ENCODE assay signal across 27 cellular contexts in genomic region chr1:232748910-232749368, GRCh38. TPM values are rescaled to one million over a fixed set of nuclear protein-coding genes. Genes with fewer than 3 reads are reported as not detected.
DNase-seq lines count a peak whose midpoint lies in the region; ATAC-seq, FAIRE-seq and TF ChIP-seq lines count a peak whose summit lies in the region.
"Had no signal": no experiment of that assay in that cellular context is flagged by ENCODE, and none has a peak within 500 bp of the region (broad histone marks: within the 10 kb centered on the region; RNA-seq: fewer than 3 reads in every experiment).

No MANE protein-coding gene starts in this region.

- H3K4me3 Mint-ChIP-seq in neural crest cell: no peak overlapping the region
- H3K4me3 Mint-ChIP-seq: B cell, CD14-positive monocyte, IgD-negative memory B cell had no signal

- no peaks in the 10 kb centered on the region for H3K4me1 ChIP-seq in SK-N-SH (ENCODE audit: control insufficient read depth in 1 of 2, insufficient read depth in 2 of 2, low read depth in 1 of 2, low read length in 1 of 2)
- H3K4me1 ChIP-seq in HEK293 (ENCODE audit: control insufficient read depth, insufficient read depth, low read length): no peaks in the 10 kb centered on the region
- H3K4me1 ChIP-seq in K562 (replicated peaks in 1 of 2; ENCODE audit: control insufficient read depth in 2 of 2, insufficient read depth in 2 of 2, low read length in 2 of 2): no peaks in the 10 kb centered on the region
- H3K4me1 ChIP-seq: A549 had no signal

- TF ChIP-seq RAD21 in SK-N-SH (IDR thresholded peaks at IDR 0.05; ENCODE audit: low read length) (no peak), K562 (CRISPR knock-in tag; conservative IDR thresholded peaks at IDR 0.05 in 1 of 2, IDR thresholded peaks at IDR 0.05 in 1 of 2) (no peak)

- no peaks in the 10 kb centered on the region for H3K4me1 Mint-ChIP-seq in neural crest cell
- H3K4me1 Mint-ChIP-seq: B cell, IgD-negative memory B cell had no signal

- peaks cover 18% of the 10 kb centered on the region for H3K9me3 Mint-ChIP-seq in neural crest cell

- H3K9me3 ChIP-seq in SK-N-SH (no peaks in the 10 kb centered on the region), HEK293 (ENCODE audit: control insufficient read depth, insufficient read depth, low read depth, low read length) (peaks cover 2% of the 10 kb centered on the region; the same call in 1 of the 2 replicates), K562 (replicated peaks; ENCODE audit: control insufficient read depth, insufficient read depth, low read depth, low read length) (0 out of 2 replicates have a peak, but pooled peaks cover 1% of the 10 kb centered on the region)

- CTCF ChIA-PET in SK-N-SH (lab: Yijun Ruan, JAX) (no interaction called here), HEK293 (lab: Yijun Ruan, JAX) (interaction anchor here (0.7 kb wide), 2 partner anchors 214 to 1831 kb away, joined by 3 to 4 read pairs; no protein-coding TSS in a partner anchor), K562 (lab: Yijun Ruan, JAX; ENCODE audit: low intra/inter-chr PET ratio) (no interaction called here)

- peak overlapping the region; percentile 79 for H3K27ac Mint-ChIP-seq in neural crest cell (ENCODE audit: unreplicated experiment)
- H3K27ac Mint-ChIP-seq: B cell, CD14-positive monocyte had no signal

- no peak for ATAC-seq in SK-N-SH treated with all-trans-retinoic acid at 6 μM for 48 hours
- no peak for ATAC-seq in K562
- no peak for ATAC-seq in GM19035 (IDR thresholded peaks at IDR 0.05; ENCODE audit: unreplicated experiment)
- ATAC-seq: A549 had no signal

- H3K27ac ChIP-seq in SK-N-SH (ENCODE audit: low read depth in 2 of 2, low read length in 1 of 2) (no peak overlapping the region), HEK293 (ENCODE audit: extremely low read depth, low read depth, low read length) (no peak overlapping the region), K562 (ENCODE audit: extremely low read depth, low read depth, low read length) (no peak overlapping the region), substantia nigra (ENCODE audit: low read depth, low read length, poor library complexity, severe bottlenecking) (no peak overlapping the region)
- H3K27ac ChIP-seq: A549, GM23248 had no signal

- H2AFZ ChIP-seq in SK-N-SH (ENCODE audit: low read depth): no peak overlapping the region
- H2AFZ ChIP-seq in K562 (ENCODE audit: low read depth, low read length): no peak overlapping the region
- H2AFZ ChIP-seq: GM23248 had no signal

- no peaks in the 10 kb centered on the region for H3K9me1 ChIP-seq in K562 (ENCODE audit: control insufficient read depth, insufficient read depth, low read length)

- peaks cover 11% of the 10 kb centered on the region for H3K36me3 Mint-ChIP-seq in neural crest cell (ENCODE audit: low read depth)

- H3K36me3 ChIP-seq in SK-N-SH (replicated peaks in 1 of 2; ENCODE audit: control insufficient read depth in 1 of 2, insufficient read depth in 2 of 2, low read length in 1 of 2): no peaks in the 10 kb centered on the region
- no peaks in the 10 kb centered on the region for H3K36me3 ChIP-seq in HEK293 (ENCODE audit: control insufficient read depth in 2 of 2, insufficient read depth in 1 of 2, low read length in 2 of 2)
- H3K36me3 ChIP-seq in K562 (ENCODE audit: control insufficient read depth, insufficient read depth, low read length): no peaks in the 10 kb centered on the region

- no peaks in the 10 kb centered on the region for H4K20me1 ChIP-seq in SK-N-SH (ENCODE audit: insufficient read depth)
- H4K20me1 ChIP-seq in K562 (replicated peaks; ENCODE audit: control insufficient read depth, insufficient read depth, low read length): no peaks in the 10 kb centered on the region

- TF ChIP-seq POLR2A in K562 (conservative IDR thresholded peaks at IDR 0.05): no peak

- intact Hi-C loops in K562 (cut with micrococcal nuclease): no loop called here

- POLR2A ChIA-PET in SK-N-SH (lab: Yijun Ruan, JAX): no interaction called here
- POLR2A ChIA-PET in HEK293 (lab: Yijun Ruan, JAX): no interaction called here
- POLR2A ChIA-PET in K562 (lab: Yijun Ruan, JAX): interaction anchor here (0.7 kb wide), 2 partner anchors 14 to 256 kb away, joined by 3 read pairs; no protein-coding TSS in a partner anchor

- H3K4me2 ChIP-seq in SK-N-SH: no peak overlapping the region
- no peak overlapping the region for H3K4me2 ChIP-seq in K562 (ENCODE audit: insufficient read depth, low read length)
- H3K4me2 ChIP-seq: A549 had no signal

- no peaks in the 10 kb centered on the region for H3K27me3 Mint-ChIP-seq in neural crest cell (ENCODE audit: low read depth)
- H3K27me3 Mint-ChIP-seq: B cell had no signal

- H3F3A ChIP-seq in SK-N-SH (replicated peaks; ENCODE audit: insufficient read depth): no peaks in the 10 kb centered on the region

- TF ChIP-seq CTCF in SK-N-SH (IDR thresholded peaks at IDR 0.05) (no peak), HEK293 (tag by site-specific recombination; IDR thresholded peaks at IDR 0.05) (no peak), K562 (IDR thresholded peaks at IDR 0.05 in 2 of 3, conservative IDR thresholded peaks at IDR 0.05 in 1 of 3; ENCODE audit: insufficient read depth in 2 of 3, low read depth in 1 of 3, low read length in 3 of 3) (no peak), neural crest cell (conservative IDR thresholded peaks at IDR 0.05) (no peak)

- H3K9me2 ChIP-seq in SK-N-SH: no peaks in the 10 kb centered on the region

- in situ Hi-C loops in K562 (cut with MboI): no loop called here

- WGBS in SK-N-SH (ENCODE audit: low lambda C conversion rate): 57% methylated on average over 8 of the region's 8 CpGs
- under 1% methylated on average over 8 of the region's 8 CpGs for WGBS in K562 (ENCODE audit: insufficient coverage, low coverage, missing lambda C conversion rate)

- DNase-seq in SK-N-SH: no peak
- DNase-seq in K562 (ENCODE audit: extremely low read depth in 1 of 4, low spot score in 3 of 4): no peak
- DNase-seq in neural crest cell (ENCODE audit: low read depth, low spot score): no peak
- no peak for DNase-seq in ureter (ENCODE audit: low spot score)
- no peak for DNase-seq in substantia nigra (lab: John Stamatoyannopoulos, UW)
- DNase-seq: DND-41, GM23248, HCEC 1CT, Karpas-422, MM.1S, NCI-H1092, NCI-H1436, NCI-H187 treated with DMSO at 0.1 percent for 48 hours, NCI-H2107, NCI-H510A treated with DMSO at 0.1 percent for 48 hours, OCI-M1, Right ventricle myocardium superior, SW 1271 had no signal

- FAIRE-seq in K562 (lab: Jason Lieb, UNC): no peak
- FAIRE-seq: A549, GM12891, RCC 7860 had no signal

- H3K9ac ChIP-seq in SK-N-SH (no peak overlapping the region), K562 (ENCODE audit: insufficient read depth in 1 of 2, low read depth in 2 of 2, low read length in 2 of 2) (no peak overlapping the region)
- H3K9ac ChIP-seq: GM23248 had no signal

- H3K79me2 ChIP-seq in SK-N-SH (ENCODE audit: insufficient read depth) (no peaks in the 10 kb centered on the region), K562 (ENCODE audit: control insufficient read depth, insufficient read depth, low read length) (no peaks in the 10 kb centered on the region)

- TF ChIP-seq EP300 in SK-N-SH (IDR thresholded peaks at IDR 0.05; ENCODE audit: borderline replicate concordance in 1 of 2, low read depth in 1 of 2, low read length in 1 of 2) (no peak), K562 (IDR thresholded peaks at IDR 0.05; ENCODE audit: low read length) (no peak)

- H3K27me3 ChIP-seq in SK-N-SH (ENCODE audit: insufficient read depth) (no peaks in the 10 kb centered on the region), K562 (ENCODE audit: control insufficient read depth in 2 of 2, insufficient read depth in 2 of 2, low read length in 2 of 2) (no peaks in the 10 kb centered on the region)

- no peak overlapping the region for H3K4me3 ChIP-seq in SK-N-SH (ENCODE audit: low read depth in 2 of 2, low read length in 1 of 2)
- H3K4me3 ChIP-seq in HEK293 (ENCODE audit: low read depth, low read length): no peak overlapping the region
- no peak overlapping the region for H3K4me3 ChIP-seq in K562
- H3K4me3 ChIP-seq: A549, GM23248 had no signal

- no TSS peak for BruUV-seq in K562 (replicated peaks; lab: Mats Ljungman, UMichigan)

TF ChIP-seq in SK-N-SH treated with all-trans-retinoic acid at 6 μM for 48 hours, 23 proteins besides CTCF, POLR2A, EP300 and RAD21 (continues in another document):
- TF ChIP-seq GLIS3 (CRISPR knock-in tag; IDR thresholded peaks at IDR 0.05): no peak

TF ChIP-seq in SK-N-SH, 30 proteins besides CTCF, POLR2A, EP300 and RAD21 (continues in another document):
- TF ChIP-seq EZH2phosphoT487 (IDR thresholded peaks at IDR 0.05; ENCODE audit: borderline replicate concordance, low read depth): no peak
- TF ChIP-seq YY1 (IDR thresholded peaks at IDR 0.05; ENCODE audit: low read depth): no peak

TF ChIP-seq in HEK293, 187 proteins besides CTCF, POLR2A, EP300 and RAD21 (continues in another document):
- no peak for TF ChIP-seq ZNF747 (tag by site-specific recombination; IDR thresholded peaks at IDR 0.05)
- TF ChIP-seq ZNF529 (tag by site-specific recombination; IDR thresholded peaks at IDR 0.05; ENCODE audit: insufficient replicate concordance): peak; percentile 5

TF ChIP-seq in K562, 482 proteins besides CTCF, POLR2A, EP300 and RAD21 (continues in another document):
- TF ChIP-seq CBX3 (IDR thresholded peaks at IDR 0.05; ENCODE audit: borderline replicate concordance in 1 of 2, low read length in 2 of 2): 0 out of 3 replicates have a peak, but pooled peaks of 1 of the 2 experiments have one; percentile 35
- TF ChIP-seq BRD9 (IDR thresholded peaks at IDR 0.05; ENCODE audit: low read depth, partially characterized antibody): no peak

RNA-seq across cellular contexts. Expression of gene MAP10, which starts 56.3 kb away (rescaled TPM):
- polyA plus RNA-seq in SK-N-SH (2012; rRNA removed): 0.43 and 0.45 TPM in 2 replicates
- polyA plus RNA-seq in SK-N-SH (2012; cell fraction: cytosol; rRNA removed): 0.52 and 0.55 TPM in 2 replicates
- polyA plus RNA-seq in SK-N-SH (2012; cell fraction: nucleus; rRNA removed): 0.29 and 0.52 TPM in 2 replicates
- total RNA-seq in K562 (2011; cell fraction: chromatin; rRNA removed; ENCODE audit: low replicate concordance): 0.44 and 1.1 TPM in 2 replicates
- 0.67 and 0.92 TPM in 2 replicates for total RNA-seq in K562 (2011; cell fraction: nucleolus; rRNA removed)
- total RNA-seq in K562 (2011; cell fraction: nucleoplasm; rRNA removed): 0.38 and 0.59 TPM in 2 replicates
- total RNA-seq in K562 (2014; rRNA removed): 0.73 and 0.98 TPM in 2 replicates
- total RNA-seq in K562 (2014; rRNA removed; fragmentation: Illumina TruSeq; extraction: Trizol): 0.76 and 0.96 TPM in 2 replicates
- total RNA-seq in K562 (2015; rRNA removed; fragmentation: Illumina TruSeq; extraction: Trizol): 0.90 and 0.98 TPM in 2 replicates
- 0.69 and 0.83 TPM in 2 replicates for total RNA-seq in K562 (2021)
- polyA plus RNA-seq in K562 (2011; rRNA removed): 0.27 and 0.53 TPM in 2 replicates
- polyA plus RNA-seq in K562 (2011; cell fraction: cytosol; rRNA removed): 0.12 and 0.36 TPM in 2 replicates
- 0.27 and 0.34 TPM in 2 replicates for polyA plus RNA-seq in K562 (2011; cell fraction: nucleus; rRNA removed)
- 0.77 and 2.1 TPM in 2 replicates for polyA plus RNA-seq in K562 (2012)
- 0.69 and 0.74 TPM in 2 replicates for polyA plus RNA-seq in K562 (2014; fragmentation: Illumina TruSeq; extraction: Trizol)
- polyA plus RNA-seq in K562 (2014; fragmentation: Nextera tagmentation; extraction: Ambion mirVana): under 1 TPM; 0.11 to 0.13 TPM
- 0.49 and 0.70 TPM in 2 replicates for polyA plus RNA-seq in K562 (2014; rRNA removed)
- 0.49 and 0.57 TPM in 2 replicates for polyA minus RNA-seq in K562 (2011; rRNA and poly(A)+ RNA removed)
- 0.19 and 0.36 TPM in 2 replicates for polyA minus RNA-seq in K562 (2011; cell fraction: cytosol; rRNA and poly(A)+ RNA removed)
- 1.5 and 1.8 TPM in 2 replicates for polyA minus RNA-seq in K562 (2011; cell fraction: nucleus; rRNA and poly(A)+ RNA removed)
- total RNA-seq in neural crest cell: 1.9 and 2.0 TPM in 2 replicates
- 4.0 TPM for total RNA-seq in ureter
